Comparison of ENCODE assay signal across 10 cellular contexts in genomic region chr1:23581219-23581618, GRCh38. TPM values are rescaled to one million over a fixed set of nuclear protein-coding genes. Genes with fewer than 3 reads are reported as not detected.
DNase-seq lines count a peak whose midpoint lies in the region; ATAC-seq, FAIRE-seq and TF ChIP-seq lines count a peak whose summit lies in the region.
"Had no signal": no experiment of that assay in that cellular context is flagged by ENCODE, and none has a peak within 500 bp of the region (broad histone marks: within the 10 kb centered on the region; RNA-seq: fewer than 3 reads in every experiment).

No MANE protein-coding gene starts in this region.

- H3K4me2 ChIP-seq in HepG2 (ENCODE audit: low read depth, low read length) (0 out of 2 replicates have a peak overlapping the region, but pooled peaks have one; percentile 2), smooth muscle cell (peak overlapping the region; percentile 62)

- H3K9me3 ChIP-seq in HepG2 (ENCODE audit: low read length) = no peaks in the 10 kb centered on the region
- H3K9me3 ChIP-seq in smooth muscle cell (replicated peaks; ENCODE audit: low read depth) = no peaks in the 10 kb centered on the region
- H3K9me3 ChIP-seq: testis had no signal

- peak; percentile 28 for ATAC-seq in HepG2
- no peak for ATAC-seq in HG03280 (IDR thresholded peaks at IDR 0.05; ENCODE audit: unreplicated experiment)
- ATAC-seq in natural killer cell = no peak

- peaks cover 0 to 2% of the 10 kb centered on the region in 2 donors for H3K27me3 Mint-ChIP-seq in natural killer cell (ENCODE audit: low read depth in 2 of 2)

- H3K27me3 ChIP-seq in HepG2 (ENCODE audit: control insufficient read depth in 1 of 2, insufficient read depth in 2 of 2, low read length in 2 of 2) (no peaks in the 10 kb centered on the region; a peak in 1 of 5 replicates), smooth muscle cell (ENCODE audit: low read depth) (no peaks in the 10 kb centered on the region)
- H3K27me3 ChIP-seq: testis had no signal

- intact Hi-C loops in HepG2 (cut with micrococcal nuclease; ENCODE audit: unreplicated experiment) = no loop called here
- intact Hi-C loops in natural killer cell (cut with micrococcal nuclease) = no loop called here

- peaks cover 52% of the 10 kb centered on the region for H3K4me1 ChIP-seq in HepG2 (ENCODE audit: insufficient read depth, low read length)
- H3K4me1 ChIP-seq in smooth muscle cell (ENCODE audit: low read depth) = peaks cover 24% of the 10 kb centered on the region

- H3K27ac Mint-ChIP-seq in natural killer cell = no peak overlapping the region

- TF ChIP-seq EP300 in HepG2 (IDR thresholded peaks at IDR 0.05; ENCODE audit: low read depth in 2 of 2, low read length in 2 of 2) (no peak), HepG2 (CRISPR knock-in tag; IDR thresholded peaks at IDR 0.05; ENCODE audit: borderline replicate concordance) (no peak)

- FAIRE-seq in HepG2 (lab: Jason Lieb, UNC) = no peak

- no TSS peak for BruUV-seq in HepG2 (replicated peaks; lab: Mats Ljungman, UMichigan)

- H3K36me3 ChIP-seq in HepG2 (replicated peaks in 1 of 2; ENCODE audit: control insufficient read depth in 1 of 2, insufficient read depth in 2 of 2, low read length in 2 of 2) (no peaks in the 10 kb centered on the region), smooth muscle cell (ENCODE audit: low read depth) (no peaks in the 10 kb centered on the region)

- H3K4me1 Mint-ChIP-seq in natural killer cell = no peaks in the 10 kb centered on the region

- WGBS in HepG2 (ENCODE audit: low lambda C conversion rate) = 70% methylated on average over 2 of the region's 8 CpGs
- WGBS in smooth muscle cell (ENCODE audit: low lambda C conversion rate) = 36% methylated on average over 8 of the region's 8 CpGs

- TF ChIP-seq RAD21 in HepG2 (CRISPR knock-in tag; IDR thresholded peaks at IDR 0.05) = no peak

- H3K9ac ChIP-seq in HepG2 (ENCODE audit: insufficient read depth, low read depth, low read length) (no peak overlapping the region), smooth muscle cell (ENCODE audit: low read depth) (no peak overlapping the region)

- in situ Hi-C loops in HepG2 (cut with HindIII; ENCODE audit: extremely low pct_ligation_motif_present, low pct_unique_long_range_greater_than_20kb) = no loop called here

- TF ChIP-seq POLR2A in HepG2 (IDR thresholded peaks at IDR 0.05; ENCODE audit: insufficient read depth in 1 of 2, low read depth in 2 of 2, low read length in 2 of 2) = no peak

- DNase-seq in NAMALWA (ENCODE audit: low spot score) (peak; percentile 54), caudate nucleus (lab: John Stamatoyannopoulos, UW) (peak in 51 of 61 donors; percentile 6 to 78 (median 51)), HepG2 (ENCODE audit: low spot score) (no peak), smooth muscle cell (lab: John Stamatoyannopoulos, UW; ENCODE audit: unreplicated experiment) (no peak), H4 (ENCODE audit: low spot score) (no peak), natural killer cell (no peak), NCI-H1105 treated with DMSO at 0.1 percent for 48 hours (lab: John Stamatoyannopoulos, UW) (no peak)
- DNase-seq: activated CD4-positive, CD25-positive, alpha-beta regulatory T cell treated with anti-CD3 and anti-CD28 coated beads, Interleukin-2, amount 50 U/mL, for 72 hours; testis had no signal

- peak overlapping the region; percentile 88 for H3K27ac ChIP-seq in caudate nucleus (ENCODE audit: low read depth, low read length)
- H3K27ac ChIP-seq in HepG2 (ENCODE audit: extremely low read length, insufficient read depth, low read length) = no peak overlapping the region
- H3K27ac ChIP-seq in smooth muscle cell (ENCODE audit: low read depth) = peak overlapping the region; percentile 74
- H3K27ac ChIP-seq: testis had no signal

- no peaks in the 10 kb centered on the region for H3K9me3 Mint-ChIP-seq in natural killer cell

- CTCF ChIA-PET in HepG2 (lab: Yijun Ruan, JAX; ENCODE audit: low intra/inter-chr PET ratio, low total read pairs) = no interaction called here

- no peak overlapping the region for H3K4me3 ChIP-seq in HepG2 (replicated peaks in 1 of 3; ENCODE audit: insufficient read depth in 1 of 3, low read depth in 2 of 3, low read length in 3 of 3)
- H3K4me3 ChIP-seq in smooth muscle cell = no peak overlapping the region
- H3K4me3 ChIP-seq: testis had no signal

- H3K4me3 Mint-ChIP-seq in natural killer cell = no peak overlapping the region

- TF ChIP-seq CTCF in HepG2 (CRISPR knock-in tag; IDR thresholded peaks at IDR 0.05) (no peak), smooth muscle cell (IDR thresholded peaks at IDR 0.05; ENCODE audit: borderline replicate concordance, insufficient read depth, poor library complexity, severe bottlenecking) (no peak), natural killer cell (IDR thresholded peaks at IDR 0.05) (no peak)

- H4K20me1 ChIP-seq in HepG2 (ENCODE audit: insufficient read depth, low read length) = no peaks in the 10 kb centered on the region
- H4K20me1 ChIP-seq in smooth muscle cell (ENCODE audit: low read depth) = no peaks in the 10 kb centered on the region

- no peaks in the 10 kb centered on the region for H3K79me2 ChIP-seq in HepG2 (ENCODE audit: insufficient read depth, low read length)
- H3K79me2 ChIP-seq in smooth muscle cell (ENCODE audit: low read depth) = no peaks in the 10 kb centered on the region

- POLR2A ChIA-PET in HepG2 (lab: Yijun Ruan, JAX) = interaction anchor here (0.7 to 1.1 kb wide), 2 partner anchors 11 to 28 kb away, joined by 3 to 6 read pairs; no protein-coding TSS in a partner anchor

- H2AFZ ChIP-seq in HepG2 (ENCODE audit: low read length) (no peak overlapping the region), smooth muscle cell (ENCODE audit: low read depth) (peak overlapping the region; percentile 23)

- H3F3A ChIP-seq in smooth muscle cell (ENCODE audit: low read depth) = peaks cover 32% of the 10 kb centered on the region

- no peaks in the 10 kb centered on the region for H3K36me3 Mint-ChIP-seq in natural killer cell

RNA-seq across cellular contexts. Expression of gene ID3, which starts 21.9 kb away (rescaled TPM):
- 67.8 and 115 TPM in 2 replicates for total RNA-seq in HepG2 (2016; rRNA removed; fragmentation: Illumina TruSeq; extraction: Trizol)
- total RNA-seq in HepG2 (2016; cell fraction: cytosol; rRNA removed; fragmentation: Illumina TruSeq; extraction: Trizol; ENCODE audit: low read depth) = 119 and 126 TPM in 2 replicates
- 65.6 and 120 TPM in 2 replicates for total RNA-seq in HepG2 (2016; cell fraction: insoluble cytoplasmic fraction; rRNA removed; fragmentation: Illumina TruSeq; extraction: Trizol)
- total RNA-seq in HepG2 (2016; cell fraction: membrane; rRNA removed; fragmentation: Illumina TruSeq; extraction: Trizol) = 79.8 and 82.4 TPM in 2 replicates
- total RNA-seq in HepG2 (2016; cell fraction: nucleus; rRNA removed; fragmentation: Illumina TruSeq; extraction: Trizol) = 82.3 and 85.6 TPM in 2 replicates
- 34.9 and 64.8 TPM in 2 replicates for polyA plus RNA-seq in HepG2 (2011; rRNA removed)
- 40.3 and 106 TPM in 2 replicates for polyA plus RNA-seq in HepG2 (2011; cell fraction: cytosol; rRNA removed)
- polyA plus RNA-seq in HepG2 (2011; cell fraction: nucleus; rRNA removed) = 50.4 and 124 TPM in 2 replicates
- 19.1 and 19.4 TPM in 2 replicates for polyA plus RNA-seq in HepG2 (2012)
- 19.4 and 20.9 TPM in 2 replicates for polyA plus RNA-seq in HepG2 (2016; cell fraction: cytosol; fragmentation: Illumina TruSeq; extraction: Trizol; ENCODE audit: low read depth)
- polyA plus RNA-seq in HepG2 (2016; cell fraction: insoluble cytoplasmic fraction; fragmentation: Illumina TruSeq; extraction: Trizol; ENCODE audit: low read depth) = 67.3 and 67.6 TPM in 2 replicates
- polyA plus RNA-seq in HepG2 (2016; cell fraction: membrane; fragmentation: Illumina TruSeq; extraction: Trizol; ENCODE audit: low read depth) = 27.8 and 28.9 TPM in 2 replicates
- polyA plus RNA-seq in HepG2 (2016; cell fraction: nucleus; fragmentation: Illumina TruSeq; extraction: Trizol; ENCODE audit: insufficient read depth, low read depth) = 106 and 110 TPM in 2 replicates
- polyA minus RNA-seq in HepG2 (2011; rRNA and poly(A)+ RNA removed; ENCODE audit: low replicate concordance) = 66.2 and 315 TPM in 2 replicates
- 18.4 and 43.5 TPM in 2 replicates for polyA minus RNA-seq in HepG2 (2011; cell fraction: cytosol; rRNA and poly(A)+ RNA removed)
- 53.5 and 115 TPM in 2 replicates for polyA minus RNA-seq in HepG2 (2011; cell fraction: nucleus; rRNA and poly(A)+ RNA removed)
- total RNA-seq in smooth muscle cell = 629 and 752 TPM in 2 replicates
- polyA plus RNA-seq in smooth muscle cell = 929 and 1,018 TPM in 2 replicates
- total RNA-seq in H4 (2014; rRNA removed; shearing (Covaris generic)) = 543 and 586 TPM in 2 replicates
- total RNA-seq in natural killer cell = 1 to 10 TPM in 2 of 3 donors, under 1 TPM in 1; 0.29 to 6.5 (median 2.4) TPM

RNA-seq across cellular contexts. Expression of gene E2F2, which starts 50.2 kb away (rescaled TPM):
- total RNA-seq in HepG2 (2016; rRNA removed; fragmentation: Illumina TruSeq; extraction: Trizol) = 5.7 and 6.6 TPM in 2 replicates
- total RNA-seq in HepG2 (2016; cell fraction: cytosol; rRNA removed; fragmentation: Illumina TruSeq; extraction: Trizol; ENCODE audit: low read depth) = 1.1 and 1.3 TPM in 2 replicates
- total RNA-seq in HepG2 (2016; cell fraction: insoluble cytoplasmic fraction; rRNA removed; fragmentation: Illumina TruSeq; extraction: Trizol) = 4.9 and 6.0 TPM in 2 replicates
- total RNA-seq in HepG2 (2016; cell fraction: membrane; rRNA removed; fragmentation: Illumina TruSeq; extraction: Trizol) = 2.6 TPM in 2 replicates
- 5.1 and 7.1 TPM in 2 replicates for total RNA-seq in HepG2 (2016; cell fraction: nucleus; rRNA removed; fragmentation: Illumina TruSeq; extraction: Trizol)
- polyA plus RNA-seq in HepG2 (2011; rRNA removed) = 0.50 and 0.65 TPM in 2 replicates
- 0.29 and 0.35 TPM in 2 replicates for polyA plus RNA-seq in HepG2 (2011; cell fraction: cytosol; rRNA removed)
- polyA plus RNA-seq in HepG2 (2011; cell fraction: nucleus; rRNA removed) = 1.9 TPM in 2 replicates
- polyA plus RNA-seq in HepG2 (2012) = 0.63 and 1.4 TPM in 2 replicates
- 0.24 and 0.26 TPM in 2 replicates for polyA plus RNA-seq in HepG2 (2016; cell fraction: cytosol; fragmentation: Illumina TruSeq; extraction: Trizol; ENCODE audit: low read depth)
- 3.4 and 4.2 TPM in 2 replicates for polyA plus RNA-seq in HepG2 (2016; cell fraction: insoluble cytoplasmic fraction; fragmentation: Illumina TruSeq; extraction: Trizol; ENCODE audit: low read depth)
- 0.62 and 0.69 TPM in 2 replicates for polyA plus RNA-seq in HepG2 (2016; cell fraction: membrane; fragmentation: Illumina TruSeq; extraction: Trizol; ENCODE audit: low read depth)
- polyA plus RNA-seq in HepG2 (2016; cell fraction: nucleus; fragmentation: Illumina TruSeq; extraction: Trizol; ENCODE audit: insufficient read depth, low read depth) = 12.8 and 14.2 TPM in 2 replicates
- 1.8 and 19.5 TPM in 2 replicates for polyA minus RNA-seq in HepG2 (2011; rRNA and poly(A)+ RNA removed; ENCODE audit: low replicate concordance)
- 0.79 and 1.1 TPM in 2 replicates for polyA minus RNA-seq in HepG2 (2011; cell fraction: cytosol; rRNA and poly(A)+ RNA removed)
- polyA minus RNA-seq in HepG2 (2011; cell fraction: nucleus; rRNA and poly(A)+ RNA removed) = 0.87 and 1.3 TPM in 2 replicates
- 0.63 and 1.2 TPM in 2 replicates for total RNA-seq in smooth muscle cell
- polyA plus RNA-seq in smooth muscle cell = 1.4 and 2.1 TPM in 2 replicates
- total RNA-seq in H4 (2014; rRNA removed; shearing (Covaris generic)) = 4.4 and 5.2 TPM in 2 replicates
- total RNA-seq in natural killer cell = 1 to 10 TPM; 2.1 to 3.9 (median 3.2) TPM

Comparison
In these comparisons a context has a peak if more than half of its experiments do, and no peak if none do; other contexts are left out.
1. DNase-seq: peak in NAMALWA (single experiment) and caudate nucleus (51 of 61); none in HepG2 (single experiment), smooth muscle cell (single experiment), H4 (single experiment), natural killer cell (single experiment) and NCI-H1105 treated with DMSO at 0.1 percent for 48 hours (single experiment).
2. RNA of gene ID3, which starts 21.9 kb away (total RNA-seq): 629 to 752 TPM in smooth muscle cell, 543 to 586 TPM in H4 and 65.6 to 126 TPM in HepG2; 0.29 to 6.5 TPM in natural killer cell; every median in the first group is over 4 times any median in the second.